Comparison of ENCODE assay signal across 8 cellular contexts in the genomic region with DNA sequence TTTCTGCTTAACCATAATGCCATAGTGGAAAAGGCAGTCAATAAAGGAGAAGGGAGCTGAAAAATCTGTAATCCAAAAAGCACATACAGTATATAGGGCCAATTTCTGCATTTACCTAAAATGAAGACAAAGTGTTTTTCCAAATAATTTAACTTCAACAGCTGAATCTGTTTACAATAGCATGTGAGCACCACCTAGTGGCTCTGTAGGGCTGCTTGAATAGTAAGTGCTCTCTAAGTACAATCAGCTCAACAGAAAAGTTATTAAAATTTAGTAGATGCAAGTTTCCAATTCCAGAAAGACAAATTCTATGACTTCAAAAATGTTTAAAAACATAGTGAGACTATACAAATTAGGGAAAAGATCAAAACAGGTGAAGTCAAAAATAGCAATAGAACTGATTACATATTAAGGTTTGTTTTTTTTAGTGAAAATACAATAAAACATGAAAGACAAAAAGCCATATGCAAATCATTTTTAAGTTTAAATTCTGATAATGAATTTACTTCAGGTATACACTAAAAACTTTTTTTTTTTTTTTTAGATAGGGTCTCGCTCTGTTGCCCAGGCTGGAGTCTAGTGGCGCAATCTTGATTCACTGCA.
DNase-seq lines count a peak whose midpoint lies in the region; ATAC-seq and TF ChIP-seq lines count a peak whose summit lies in the region.

No MANE protein-coding gene starts in this region.

- no peaks in the 10 kb centered on the region for H4K20me1 ChIP-seq in GM23248 (ENCODE audit: insufficient read depth)

- peaks cover 9% of the 10 kb centered on the region for H3K4me1 Mint-ChIP-seq in nephron

- no peaks in the 10 kb centered on the region for H3K4me1 ChIP-seq in GM23248 (ENCODE audit: insufficient read depth)
- no peaks in the 10 kb centered on the region for H3K4me1 ChIP-seq in upper lobe of left lung

- H3K36me3 ChIP-seq in GM23248 (ENCODE audit: low read depth) (no peaks in the 10 kb centered on the region), upper lobe of left lung (no peaks in the 10 kb centered on the region)

- TF ChIP-seq POLR2A in upper lobe of left lung (IDR thresholded peaks at IDR 0.05) = no peak

- H3K9me3 ChIP-seq in GM23248 (ENCODE audit: low read depth) (no peaks in the 10 kb centered on the region), upper lobe of left lung (no peaks in the 10 kb centered on the region)

- H2AFZ ChIP-seq in GM23248 = no peak overlapping the region

- in situ Hi-C loops in GM23248 (cut with MboI) = loop anchor here (25.0 kb wide), 3 partner anchors 428 to 803 kb away; a partner anchor contains a TSS

- H3K4me3 Mint-ChIP-seq in nephron = no peak overlapping the region

- no peak overlapping the region for H3K9ac ChIP-seq in GM23248

- H3F3A ChIP-seq in GM23248 (ENCODE audit: insufficient read depth) = no peaks in the 10 kb centered on the region; the same call in 1 of the 2 replicates

- H3K4me3 ChIP-seq in GM23248 (no peak overlapping the region), epithelial cell of proximal tubule (ENCODE audit: low read depth, low read length) (no peak overlapping the region), upper lobe of left lung (no peak overlapping the region)

- peaks cover 3% of the 10 kb centered on the region for H3K9me3 Mint-ChIP-seq in nephron

- H3K27ac Mint-ChIP-seq in nephron = peak overlapping the region in 1 of 3 experiments; percentile 1

- H3K27ac ChIP-seq in GM23248 = no peak overlapping the region
- H3K27ac ChIP-seq in upper lobe of left lung = no peak overlapping the region

- DNase-seq in AG20443 (ENCODE audit: low spot score) = peak; percentile 47
- DNase-seq in GM23248 = peak; percentile 83
- DNase-seq in NCI-H446 (lab: John Stamatoyannopoulos, UW) = peak; percentile 22 to 69
- peak; percentile 29 for DNase-seq in epithelial cell of proximal tubule (ENCODE audit: low read depth)
- DNase-seq in upper lobe of left lung = peak in 1 of 2 donors; percentile 67
- no peak for DNase-seq in omental fat pad (ENCODE audit: low spot score)

- no peak for TF ChIP-seq EP300 in upper lobe of left lung (IDR thresholded peaks at IDR 0.05)

- peak; percentile 93 for TF ChIP-seq CTCF in epithelial cell of proximal tubule (conservative IDR thresholded peaks at IDR 0.05; ENCODE audit: low read depth, low read length)
- TF ChIP-seq CTCF in nephron (IDR thresholded peaks at IDR 0.05; ENCODE audit: unreplicated experiment in 3 of 3) = peak; percentile 75 to 95 (median 80)
- peak; percentile 62 to 79 (median 68) for TF ChIP-seq CTCF in upper lobe of left lung (IDR thresholded peaks at IDR 0.05)
- peak in 1 of 3 donors; percentile 28 for TF ChIP-seq CTCF in omental fat pad (IDR thresholded peaks at IDR 0.05)

- H3K36me3 Mint-ChIP-seq in nephron (ENCODE audit: low read depth) = no peaks in the 10 kb centered on the region

- peak; percentile 38 to 51 for ATAC-seq in activated CD4-positive, CD25-positive, alpha-beta regulatory T cell treated with anti-CD3 and anti-CD28 coated beads, Interleukin-2, amount 50 U/mL, for 24 hours
- ATAC-seq in upper lobe of left lung (ENCODE audit: low FRiP score in 2 of 2) = peak in 1 of 2 donors; percentile 82
- no peak for ATAC-seq in omental fat pad (ENCODE audit: low FRiP score)

- H3K9me2 ChIP-seq in GM23248 (ENCODE audit: insufficient read depth) = no peaks in the 10 kb centered on the region

- H3K27me3 Mint-ChIP-seq in nephron (ENCODE audit: low read depth) = peaks cover 21% of the 10 kb centered on the region

- no peaks in the 10 kb centered on the region for H3K79me2 ChIP-seq in GM23248 (ENCODE audit: insufficient read depth)

- no peaks in the 10 kb centered on the region for H3K27me3 ChIP-seq in GM23248 (replicated peaks; ENCODE audit: insufficient read depth)
- H3K27me3 ChIP-seq in upper lobe of left lung = no peaks in the 10 kb centered on the region

- WGBS in GM23248 (ENCODE audit: low coverage in 1 of 2, low lambda C conversion rate in 2 of 2, missing lambda C conversion rate in 2 of 2), 2 experiments = 98 to 100% methylated on average over 2 of the region's 2 CpGs
- WGBS in upper lobe of left lung, 2 donors = 91 to 92% methylated on average over 2 of the region's 2 CpGs

- H3K4me2 ChIP-seq in GM23248 (ENCODE audit: unreplicated experiment) = no peak overlapping the region
